In genomic region chrX:105700316-105700715, GRCh38 we compare ENCODE assay signal across 26 cellular contexts.
"Had no signal": no experiment of that assay in that cellular context is flagged by ENCODE, and none has a peak within 500 bp of the region (broad histone marks: within the 10 kb centered on the region; RNA-seq: fewer than 3 reads in every experiment).

No MANE protein-coding gene starts in this region.

- H3K27ac ChIP-seq: adrenal gland, body of pancreas, SJCRH30, SK-N-MC had no signal

- FAIRE-seq: bronchial epithelial cell, K562, TTC549 had no signal

- H3K27me3 ChIP-seq: adrenal gland, body of pancreas, SJCRH30 had no signal

- H3K36me3 Mint-ChIP-seq: activated naive CD4-positive, alpha-beta T cell treated with anti-CD3 and anti-CD28 coated beads, Interleukin-2, amount 50 U/mL, for 72 hours had no signal

- H3K9me3 Mint-ChIP-seq: activated CD4-positive, alpha-beta T cell treated with anti-CD3 and anti-CD28 coated beads, Interleukin-2, amount 10 ng/mL, durations not matched to agents 24 days and 14 days; activated CD8-positive, alpha-beta T cell treated with anti-CD3 and anti-CD28 coated beads for 36 hours; activated naive CD4-positive, alpha-beta T cell treated with anti-CD3 and anti-CD28 coated beads for 36 hours; activated T-helper 1 cell treated with anti-CD3 and anti-CD28 coated beads, Interleukin-12 subunit alpha, Interleukin-12 subunit beta, Interleukin-2, Interleukin-4 antibody, amounts not matched to agents 30 ng/mL and 10 ng/mL and 1 ng/mL, durations not matched to agents 14 hours and 24 hours and 36 hours; T-helper 2 cell treated with Interferon-gamma antibody and Interleukin-4, amounts not matched to agents 5 μg/mL and 100 μg/mL, for 36 hours had no signal

- H3K27ac Mint-ChIP-seq: activated CD4-positive, alpha-beta T cell treated with anti-CD3 and anti-CD28 coated beads, Interleukin-2, amount 10 ng/mL, durations not matched to agents 24 days and 14 days; activated CD8-positive, alpha-beta T cell treated with anti-CD3 and anti-CD28 coated beads for 36 hours; activated naive CD4-positive, alpha-beta T cell treated with anti-CD3 and anti-CD28 coated beads for 36 hours; activated naive CD4-positive, alpha-beta T cell treated with anti-CD3 and anti-CD28 coated beads, Interleukin-2, amount 50 U/mL, for 72 hours; activated T-cell treated with anti-CD3 and anti-CD28 coated beads, Interleukin-2, amount 50 U/mL, for 24 hours; activated T-helper 1 cell treated with anti-CD3 and anti-CD28 coated beads, Interleukin-12 subunit alpha, Interleukin-12 subunit beta, Interleukin-2, Interleukin-4 antibody, amounts not matched to agents 30 ng/mL and 10 ng/mL and 1 ng/mL, durations not matched to agents 14 hours and 24 hours and 36 hours; T-helper 1 cell treated with Interleukin-12 subunit alpha and Interleukin-12 subunit beta and Interleukin-4 antibody, amounts not matched to agents 30 μg/mL and 1 μg/mL, for 36 hours; T-helper 2 cell treated with Interferon-gamma antibody and Interleukin-4, amounts not matched to agents 5 μg/mL and 100 μg/mL, for 36 hours had no signal

- H3K4me1 ChIP-seq: adrenal gland, body of pancreas, SJCRH30 had no signal

- H3K36me3 ChIP-seq: adrenal gland, SJCRH30 had no signal

- DNase-seq: activated CD4-positive, alpha-beta T cell treated with anti-CD3 and anti-CD28 coated beads, Interleukin-2, amount 10 ng/mL, durations not matched to agents 24 days and 14 days; activated CD4-positive, alpha-beta T cell treated with anti-CD3 and anti-CD28 coated beads, Interleukin-2, amount 50 U/mL, for 4 hours; activated CD8-positive, alpha-beta T cell treated with anti-CD3 and anti-CD28 coated beads for 36 hours; activated gamma-delta T cell treated with Interleukin-2 at 50 U/mL for 16 hours; activated naive CD4-positive, alpha-beta T cell treated with anti-CD3 and anti-CD28 coated beads for 36 hours; activated T-cell treated with anti-CD3 and anti-CD28 coated beads, Interleukin-2, amount 50 U/mL, for 24 hours; adrenal gland; body of pancreas; caudate nucleus; NCI-H1105; NCI-H1417 treated with DMSO at 0.1 percent for 48 hours; NCI-H187 treated with DMSO at 0.1 percent for 48 hours; NCI-H2081; NCI-H345; NCI-H524 treated with DMSO at 0.1 percent for 48 hours; SHP77; SJCRH30 had no signal

- H3K27me3 Mint-ChIP-seq: activated CD4-positive, alpha-beta T cell treated with anti-CD3 and anti-CD28 coated beads, Interleukin-2, amount 10 ng/mL, durations not matched to agents 24 days and 14 days; activated CD8-positive, alpha-beta T cell treated with anti-CD3 and anti-CD28 coated beads for 36 hours had no signal

- H3K4me3 ChIP-seq: adrenal gland, body of pancreas, K562, SJCRH30, SK-N-MC had no signal

- ATAC-seq: activated CD8-positive, alpha-beta T cell treated with anti-CD3 and anti-CD28 coated beads for 36 hours; activated naive CD4-positive, alpha-beta T cell treated with anti-CD3 and anti-CD28 coated beads, Interleukin-2, amount 50 U/mL, for 72 hours; body of pancreas; K562; Panc1 had no signal

- H3K4me1 Mint-ChIP-seq: activated CD4-positive, alpha-beta T cell treated with anti-CD3 and anti-CD28 coated beads, Interleukin-2, amount 10 ng/mL, durations not matched to agents 24 days and 14 days had no signal

- H3K9me3 ChIP-seq: adrenal gland, body of pancreas, SJCRH30 had no signal

- H3K4me3 Mint-ChIP-seq: activated CD4-positive, alpha-beta T cell treated with anti-CD3 and anti-CD28 coated beads, Interleukin-2, amount 10 ng/mL, durations not matched to agents 24 days and 14 days; activated CD8-positive, alpha-beta T cell treated with anti-CD3 and anti-CD28 coated beads for 36 hours; activated naive CD4-positive, alpha-beta T cell treated with anti-CD3 and anti-CD28 coated beads for 36 hours; activated T-cell treated with anti-CD3 and anti-CD28 coated beads, Interleukin-2, amount 50 U/mL, for 24 hours; activated T-helper 1 cell treated with anti-CD3 and anti-CD28 coated beads, Interleukin-12 subunit alpha, Interleukin-12 subunit beta, Interleukin-2, Interleukin-4 antibody, amounts not matched to agents 30 ng/mL and 10 ng/mL and 1 ng/mL, durations not matched to agents 14 hours and 24 hours and 36 hours; T-helper 1 cell treated with Interleukin-12 subunit alpha and Interleukin-12 subunit beta and Interleukin-4 antibody, amounts not matched to agents 30 μg/mL and 1 μg/mL, for 36 hours; T-helper 2 cell treated with Interferon-gamma antibody and Interleukin-4, amounts not matched to agents 5 μg/mL and 100 μg/mL, for 36 hours had no signal
